In the genomic region with DNA sequence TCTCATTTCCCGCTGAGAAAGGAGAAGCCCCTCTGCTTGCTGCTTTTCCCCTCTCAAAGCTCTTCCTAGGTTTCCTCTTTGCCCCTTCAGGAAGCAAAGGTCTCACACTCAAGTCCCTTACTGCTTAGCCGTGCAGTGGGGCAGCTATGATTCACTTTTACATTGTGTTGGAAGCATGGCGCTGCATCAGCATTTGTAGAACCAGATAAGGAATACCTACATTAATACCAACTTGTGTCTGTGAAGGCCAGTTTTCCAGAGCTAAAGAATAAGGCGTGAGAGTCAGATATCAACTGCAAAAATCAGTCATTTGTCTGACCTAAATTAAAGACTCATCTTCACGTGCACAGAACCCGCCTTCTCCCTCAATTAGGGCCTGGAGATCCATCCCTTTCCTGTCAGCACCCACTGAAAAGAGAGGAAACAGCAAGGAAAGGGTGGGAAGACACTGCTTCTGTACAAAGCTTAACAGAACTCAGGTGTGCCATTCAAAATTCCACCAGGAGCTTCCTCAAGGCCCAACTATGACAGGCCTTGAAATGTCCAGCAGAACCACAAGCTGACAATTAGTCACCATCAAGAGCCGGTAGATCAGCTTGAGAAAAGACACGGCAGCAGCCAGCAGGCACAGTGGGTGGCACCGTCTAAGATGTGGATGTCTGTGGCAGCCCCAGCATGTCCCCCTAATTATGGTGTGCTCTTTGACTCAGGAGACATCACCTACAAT, we compare ENCODE assay signal across 28 cellular contexts. TPM values are rescaled to one million over a fixed set of nuclear protein-coding genes. Genes with fewer than 3 reads are reported as not detected.
DNase-seq lines count a peak whose midpoint lies in the region; ATAC-seq, FAIRE-seq and TF ChIP-seq lines count a peak whose summit lies in the region.
"Had no signal": no experiment of that assay in that cellular context is flagged by ENCODE, and none has a peak within 500 bp of the region (broad histone marks: within the 10 kb centered on the region; RNA-seq: fewer than 3 reads in every experiment).

No MANE protein-coding gene starts in this region.

- no peak overlapping the region for H3K4me3 Mint-ChIP-seq in activated T-cell treated with anti-CD3 and anti-CD28 coated beads, Interleukin-2, amount 50 U/mL, for 4 hours
- no peak overlapping the region for H3K4me3 Mint-ChIP-seq in activated T-cell treated with anti-CD3 and anti-CD28 coated beads, Interleukin-2, amount 50 U/mL, for 24 hours
- H3K4me3 Mint-ChIP-seq in type B pancreatic cell: no peak overlapping the region
- H3K4me3 Mint-ChIP-seq: CD4-positive, alpha-beta T cell; stimulated activated naive B cell treated with anti-CD40 and anti-IgM and Interleukin-4, amounts not matched to agents 10 μg/mL and 1 μg/mL and 100 μg/mL, for 72 hours; T-helper 2 cell treated with Interferon-gamma antibody and Interleukin-4, amounts not matched to agents 5 μg/mL and 100 μg/mL, for 36 hours had no signal

- no peaks in the 10 kb centered on the region for H3K36me3 Mint-ChIP-seq in activated T-cell treated with anti-CD3 and anti-CD28 coated beads, Interleukin-2, amount 50 U/mL, for 4 hours (ENCODE audit: insufficient read depth)
- no peaks in the 10 kb centered on the region for H3K36me3 Mint-ChIP-seq in activated T-cell treated with anti-CD3 and anti-CD28 coated beads, Interleukin-2, amount 50 U/mL, for 24 hours (ENCODE audit: low read depth)
- no peaks in the 10 kb centered on the region for H3K36me3 Mint-ChIP-seq in type B pancreatic cell
- H3K36me3 Mint-ChIP-seq: stimulated activated naive B cell treated with anti-CD40 and anti-IgM and Interleukin-4, amounts not matched to agents 10 μg/mL and 1 μg/mL and 100 μg/mL, for 72 hours had no signal

- peaks cover 9% of the 10 kb centered on the region for H3K27me3 Mint-ChIP-seq in activated T-cell treated with anti-CD3 and anti-CD28 coated beads, Interleukin-2, amount 50 U/mL, for 4 hours (ENCODE audit: low read depth)
- peaks cover 37% of the 10 kb centered on the region for H3K27me3 Mint-ChIP-seq in activated T-cell treated with anti-CD3 and anti-CD28 coated beads, Interleukin-2, amount 50 U/mL, for 24 hours
- no peaks in the 10 kb centered on the region for H3K27me3 Mint-ChIP-seq in type B pancreatic cell
- H3K27me3 Mint-ChIP-seq: progenitor cell of endocrine pancreas had no signal

- H3K9me3 Mint-ChIP-seq in activated T-cell treated with anti-CD3 and anti-CD28 coated beads, Interleukin-2, amount 50 U/mL, for 4 hours: no peaks in the 10 kb centered on the region
- no peaks in the 10 kb centered on the region for H3K9me3 Mint-ChIP-seq in activated T-cell treated with anti-CD3 and anti-CD28 coated beads, Interleukin-2, amount 50 U/mL, for 24 hours
- no peaks in the 10 kb centered on the region for H3K9me3 Mint-ChIP-seq in type B pancreatic cell
- H3K9me3 Mint-ChIP-seq: CD4-positive, alpha-beta T cell; T-helper 2 cell treated with Interferon-gamma antibody and Interleukin-4, amounts not matched to agents 5 μg/mL and 100 μg/mL, for 36 hours had no signal

- H3K4me1 Mint-ChIP-seq in activated T-cell treated with anti-CD3 and anti-CD28 coated beads, Interleukin-2, amount 50 U/mL, for 4 hours (ENCODE audit: low read depth): peaks cover 17% of the 10 kb centered on the region
- H3K4me1 Mint-ChIP-seq in activated T-cell treated with anti-CD3 and anti-CD28 coated beads, Interleukin-2, amount 50 U/mL, for 24 hours (ENCODE audit: low read depth): peaks cover 18% of the 10 kb centered on the region
- no peaks in the 10 kb centered on the region for H3K4me1 Mint-ChIP-seq in type B pancreatic cell (ENCODE audit: unreplicated experiment)

- no peak overlapping the region for H3K27ac Mint-ChIP-seq in activated T-cell treated with anti-CD3 and anti-CD28 coated beads, Interleukin-2, amount 50 U/mL, for 24 hours
- H3K27ac Mint-ChIP-seq in type B pancreatic cell: no peak overlapping the region
- H3K27ac Mint-ChIP-seq: CD4-positive, alpha-beta T cell; progenitor cell of endocrine pancreas; stimulated activated naive B cell treated with anti-CD40 and anti-IgM and Interleukin-4, amounts not matched to agents 10 μg/mL and 1 μg/mL and 100 μg/mL, for 72 hours; T-helper 2 cell treated with Interferon-gamma antibody and Interleukin-4, amounts not matched to agents 5 μg/mL and 100 μg/mL, for 36 hours had no signal

- POLR2A ChIA-PET in RWPE1 (lab: Yijun Ruan, JAX; ENCODE audit: low non-redundant PET): no interaction called here

- peak overlapping the region; percentile 70 for H3K27ac ChIP-seq in RWPE1
- H3K27ac ChIP-seq: adrenal gland, brain microvascular endothelial cell, left ventricle myocardium inferior, right lobe of liver, uterus, VCaP had no signal

- CTCF ChIA-PET in RWPE1 (lab: Yijun Ruan, JAX): interaction anchor here (0.7 to 1.0 kb wide), 3 partner anchors 14 to 122 kb away, joined by 3 to 6 read pairs (median 3); no protein-coding TSS in a partner anchor

- peak; percentile 12 to 24 for ATAC-seq in activated T-cell treated with anti-CD3 and anti-CD28 coated beads, Interleukin-2, amount 50 U/mL, for 4 hours
- ATAC-seq in HG02798 (IDR thresholded peaks at IDR 0.05; ENCODE audit: poor library complexity, unreplicated experiment): no peak

- no peak for DNase-seq in activated T-cell treated with anti-CD3 and anti-CD28 coated beads, Interleukin-2, amount 50 U/mL, for 4 hours
- DNase-seq in activated T-cell treated with anti-CD3 and anti-CD28 coated beads, Interleukin-2, amount 50 U/mL, for 24 hours: no peak
- DNase-seq in RWPE1 (ENCODE audit: low spot score) (no peak), epithelial cell of esophagus (ENCODE audit: low read depth) (peak; percentile 79), urothelium cell line (ENCODE audit: low spot score) (peak; percentile 25), anterior cingulate cortex (lab: John Stamatoyannopoulos, UW) (no peak), type B pancreatic cell (ENCODE audit: extremely low spot score, unreplicated experiment) (no peak)
- DNase-seq: 8988T; adrenal gland; AML-193; brain microvascular endothelial cell; GOT3; hypothalamus; left ventricle myocardium inferior; NCI-H1092; NCI-H1930; NCI-H526; right lobe of liver; SK-N-SH; stimulated activated naive B cell treated with anti-CD40 and anti-IgM and Interleukin-4, amounts not matched to agents 10 μg/mL and 1 μg/mL and 100 μg/mL, for 72 hours; uterus had no signal

- TF ChIP-seq CTCF in RWPE1 (conservative IDR thresholded peaks at IDR 0.05; ENCODE audit: low read depth) (no peak), epithelial cell of esophagus (IDR thresholded peaks at IDR 0.05; ENCODE audit: insufficient read depth, low read depth, low read length, missing control alignments) (no peak), type B pancreatic cell (conservative IDR thresholded peaks at IDR 0.05) (no peak)

- no peak overlapping the region for H3K4me3 ChIP-seq in epithelial cell of esophagus (ENCODE audit: low read length)
- H3K4me3 ChIP-seq: adrenal gland, left ventricle myocardium inferior, right lobe of liver, uterus had no signal

- no peak for FAIRE-seq in urothelium cell line (lab: Jason Lieb, UNC)
- FAIRE-seq: colon had no signal

RNA-seq across cellular contexts. Expression of a gene that starts 16.1 kb away (rescaled TPM):
- total RNA-seq in activated T-cell treated with anti-CD3 and anti-CD28 coated beads, Interleukin-2, amount 50 U/mL, for 4 hours: not detected
- total RNA-seq in type B pancreatic cell (ENCODE audit: low replicate concordance): 2.5 and 7.7 TPM in 2 replicates
- total RNA-seq: adrenal gland, temporal lobe had no signal

Comparison
In these comparisons a context has a peak if more than half of its experiments do, and no peak if none do; other contexts are left out.
1. DNase-seq: peak in epithelial cell of esophagus (single experiment) and urothelium cell line (single experiment); none in activated T-cell treated with anti-CD3 and anti-CD28 coated beads, Interleukin-2, amount 50 U/mL, for 4 hours (single experiment), activated T-cell treated with anti-CD3 and anti-CD28 coated beads, Interleukin-2, amount 50 U/mL, for 24 hours (single experiment), RWPE1 (single experiment), anterior cingulate cortex (0 of 58) and type B pancreatic cell (single experiment).